Comparison of ENCODE assay signal across 9 cellular contexts in the genomic region with DNA sequence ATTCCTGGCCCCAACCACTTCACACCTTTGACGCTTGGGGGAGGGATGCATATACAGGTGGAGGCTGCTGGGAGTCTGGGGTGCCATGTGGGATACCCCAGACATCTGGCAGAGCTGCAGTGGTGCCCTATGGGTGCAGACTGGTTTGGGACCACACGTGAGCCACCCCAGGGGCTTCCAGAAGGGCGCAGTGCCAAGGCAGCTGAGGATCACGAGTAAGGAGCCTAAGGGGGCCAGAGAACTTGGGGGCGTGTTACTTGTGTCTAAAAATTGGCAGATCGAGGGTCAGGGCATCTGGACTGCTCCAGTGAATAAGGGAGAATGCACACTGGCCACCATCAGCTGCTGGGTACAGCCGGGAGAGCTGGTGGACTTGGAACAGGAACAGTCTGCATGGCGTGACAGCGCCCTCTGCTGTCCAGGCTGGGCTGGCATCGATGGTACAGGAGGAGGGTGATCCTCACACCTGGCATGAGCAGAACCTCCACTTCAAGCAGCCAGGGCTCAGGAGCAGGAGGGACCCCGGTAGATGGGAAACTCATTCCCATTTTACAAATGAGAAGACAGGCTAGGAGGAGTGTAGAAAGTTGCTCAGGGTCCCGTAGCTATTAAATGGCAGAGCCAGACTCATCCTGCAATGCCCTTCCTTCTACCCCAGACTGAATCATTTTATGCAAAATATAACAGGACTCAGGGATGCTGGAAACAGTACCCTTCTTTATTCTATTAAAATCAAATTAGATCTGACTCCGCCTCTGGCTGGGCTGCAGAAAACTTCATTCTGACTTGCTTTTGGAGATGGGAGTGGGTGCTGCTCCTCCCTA.
DNase-seq lines count a peak whose midpoint lies in the region; ATAC-seq, FAIRE-seq and TF ChIP-seq lines count a peak whose summit lies in the region.
"Had no signal": no experiment of that assay in that cellular context is flagged by ENCODE, and none has a peak within 500 bp of the region (broad histone marks: within the 10 kb centered on the region; RNA-seq: fewer than 3 reads in every experiment).

No MANE protein-coding gene starts in this region.

- H3K9ac ChIP-seq in HepG2 (ENCODE audit: insufficient read depth, low read depth, low read length) = no peak overlapping the region

- no peaks in the 10 kb centered on the region for H3K9me3 ChIP-seq in HepG2 (ENCODE audit: low read length)

- peaks cover 24% of the 10 kb centered on the region for H3K4me1 ChIP-seq in HepG2 (ENCODE audit: insufficient read depth, low read length)

- H3K27ac ChIP-seq in coronary artery (no peak overlapping the region), HepG2 (ENCODE audit: extremely low read length, insufficient read depth, low read length) (no peak overlapping the region)

- H3K4me3 ChIP-seq in coronary artery = no peak overlapping the region
- no peak overlapping the region for H3K4me3 ChIP-seq in HepG2 (replicated peaks in 1 of 3; ENCODE audit: insufficient read depth in 1 of 3, low read depth in 2 of 3, low read length in 3 of 3)

- CTCF ChIA-PET in HepG2 (lab: Yijun Ruan, JAX; ENCODE audit: low intra/inter-chr PET ratio, low total read pairs) = interaction anchor here (0.8 to 7.3 kb wide), 7 partner anchors 17 to 135 kb away, joined by 3 to 107 read pairs (median 4); no protein-coding TSS in a partner anchor

- peak; percentile 99 for TF ChIP-seq RAD21 in HepG2 (CRISPR knock-in tag; IDR thresholded peaks at IDR 0.05)

- peak; percentile 87 for FAIRE-seq in HepG2 (lab: Jason Lieb, UNC)
- FAIRE-seq: TTC549 had no signal

- H3K27me3 ChIP-seq in HepG2 (ENCODE audit: control insufficient read depth in 1 of 2, insufficient read depth in 2 of 2, low read length in 2 of 2) = peaks cover 0 to 17% of the 10 kb centered on the region in 2 experiments; a peak in 1 of 5 replicates

- H2AFZ ChIP-seq in HepG2 (ENCODE audit: low read length) = no peak overlapping the region

- POLR2A ChIA-PET in HepG2 (lab: Yijun Ruan, JAX) = interaction anchor here (0.7 to 0.8 kb wide), 2 partner anchors 42 to 53 kb away, joined by 3 read pairs; no protein-coding TSS in a partner anchor

- H3K36me3 ChIP-seq in HepG2 (replicated peaks in 1 of 2; ENCODE audit: control insufficient read depth in 1 of 2, insufficient read depth in 2 of 2, low read length in 2 of 2) = no peaks in the 10 kb centered on the region

- H3K79me2 ChIP-seq in HepG2 (ENCODE audit: insufficient read depth, low read length) = no peaks in the 10 kb centered on the region

- in situ Hi-C loops in HepG2 (cut with HindIII; ENCODE audit: extremely low pct_ligation_motif_present, low pct_unique_long_range_greater_than_20kb) = loop anchor here (5.0 kb wide), 2 partner anchors 62 to 87 kb away; a partner anchor contains a TSS

- DNase-seq in DMS53 (lab: John Stamatoyannopoulos, UW) (peak; percentile 95), NCI-H774 (lab: John Stamatoyannopoulos, UW) (peak; percentile 81), coronary artery (ENCODE audit: low spot score) (peak; percentile 91), HepG2 (ENCODE audit: low spot score) (peak; percentile 82)
- peak; percentile 65 to 76 for DNase-seq in activated CD4-positive, alpha-beta T cell treated with anti-CD3 and anti-CD28 coated beads, Interleukin-2, amount 50 U/mL, for 24 hours (ENCODE audit: low read depth in 1 of 2, low spot score in 1 of 2)
- DNase-seq in stimulated activated CD4-positive, alpha-beta T cell treated with anti-CD3 and anti-CD28 coated beads, Interleukin-4, amount 100 ng/mL, for 48 hours (ENCODE audit: low read depth in 2 of 2) = peak; percentile 78 to 86

- TF ChIP-seq POLR2A in HepG2 (IDR thresholded peaks at IDR 0.05; ENCODE audit: insufficient read depth in 1 of 2, low read depth in 2 of 2, low read length in 2 of 2) = no peak

- ATAC-seq in HG03342 (IDR thresholded peaks at IDR 0.05; ENCODE audit: unreplicated experiment) (peak; percentile 53), HepG2 (peak; percentile 97), HG03565 (IDR thresholded peaks at IDR 0.05; ENCODE audit: unreplicated experiment) (no peak)

- TF ChIP-seq EP300 in HepG2 (IDR thresholded peaks at IDR 0.05; ENCODE audit: low read depth in 2 of 2, low read length in 2 of 2) (peak in 1 of 2 experiments; percentile 36; a peak in 1 of 4 replicates), HepG2 (CRISPR knock-in tag; IDR thresholded peaks at IDR 0.05; ENCODE audit: borderline replicate concordance) (no peak)

- TF ChIP-seq CTCF in coronary artery (IDR thresholded peaks at IDR 0.05) (peak; percentile 75), HepG2 (CRISPR knock-in tag; IDR thresholded peaks at IDR 0.05) (peak; percentile 99)

- intact Hi-C loops in HepG2 (cut with micrococcal nuclease; ENCODE audit: unreplicated experiment) = loop anchor here (1.0 kb wide), 2 partner anchors 64 to 85 kb away; no protein-coding TSS in a partner anchor

- BruUV-seq in HepG2 (replicated peaks; lab: Mats Ljungman, UMichigan) = no TSS peak

- no peaks in the 10 kb centered on the region for H4K20me1 ChIP-seq in HepG2 (ENCODE audit: insufficient read depth, low read length)

- WGBS in HepG2 (ENCODE audit: low lambda C conversion rate) = 19% methylated on average over 13 of the region's 13 CpGs

- no peak overlapping the region for H3K4me2 ChIP-seq in HepG2 (ENCODE audit: low read depth, low read length)

TF ChIP-seq in HepG2, 621 proteins besides CTCF, POLR2A, EP300 and RAD21 (continues in another document):
- TF ChIP-seq MIER3 (CRISPR knock-in tag; IDR thresholded peaks at IDR 0.05; ENCODE audit: borderline replicate concordance) (peak; percentile 67; the same call in 1 of the 2 replicates), MEIS1 (CRISPR knock-in tag; IDR thresholded peaks at IDR 0.05; ENCODE audit: borderline replicate concordance) (no peak), PITX1 (CRISPR knock-in tag; IDR thresholded peaks at IDR 0.05) (no peak), ZNF468 (CRISPR knock-in tag; IDR thresholded peaks at IDR 0.05) (no peak), CHD2 (IDR thresholded peaks at IDR 0.05; ENCODE audit: low read depth, low read length) (no peak), NFATC3 (CRISPR knock-in tag; IDR thresholded peaks at IDR 0.05) (no peak), SALL1 (CRISPR knock-in tag; IDR thresholded peaks at IDR 0.05) (peak; percentile 39; the same call in 1 of the 2 replicates), SP1 (IDR thresholded peaks at IDR 0.05) (no peak), SP1 (CRISPR knock-in tag; IDR thresholded peaks at IDR 0.05) (no peak), ELF3 (CRISPR knock-in tag; IDR thresholded peaks at IDR 0.05) (peak; percentile 49; the same call in 1 of the 2 replicates), BORCS8-MEF2B (CRISPR knock-in tag; IDR thresholded peaks at IDR 0.05) (peak; percentile 77), CREB1 (IDR thresholded peaks at IDR 0.05) (no peak), CREB1 (CRISPR knock-in tag; IDR thresholded peaks at IDR 0.05) (no peak), SIX1 (CRISPR knock-in tag; IDR thresholded peaks at IDR 0.05; ENCODE audit: borderline replicate concordance) (no peak), GZF1 (CRISPR knock-in tag; IDR thresholded peaks at IDR 0.05) (no peak), ZNF564 (CRISPR knock-in tag; IDR thresholded peaks at IDR 0.05) (no peak)
- TF ChIP-seq, protein P1, sequence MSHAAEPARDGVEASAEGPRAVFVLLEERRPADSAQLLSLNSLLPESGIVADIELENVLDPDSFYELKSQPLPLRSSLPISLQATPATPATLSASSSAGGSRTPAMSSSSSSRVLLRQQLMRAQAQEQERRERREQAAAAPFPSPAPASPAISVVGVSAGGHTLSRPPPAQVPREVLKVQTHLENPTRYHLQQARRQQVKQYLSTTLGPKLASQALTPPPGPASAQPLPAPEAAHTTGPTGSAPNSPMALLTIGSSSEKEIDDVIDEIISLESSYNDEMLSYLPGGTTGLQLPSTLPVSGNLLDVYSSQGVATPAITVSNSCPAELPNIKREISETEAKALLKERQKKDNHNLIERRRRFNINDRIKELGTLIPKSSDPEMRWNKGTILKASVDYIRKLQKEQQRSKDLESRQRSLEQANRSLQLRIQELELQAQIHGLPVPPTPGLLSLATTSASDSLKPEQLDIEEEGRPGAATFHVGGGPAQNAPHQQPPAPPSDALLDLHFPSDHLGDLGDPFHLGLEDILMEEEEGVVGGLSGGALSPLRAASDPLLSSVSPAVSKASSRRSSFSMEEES (CRISPR knock-in tag; IDR thresholded peaks at IDR 0.05) = no peak
- TF ChIP-seq, protein P2, sequence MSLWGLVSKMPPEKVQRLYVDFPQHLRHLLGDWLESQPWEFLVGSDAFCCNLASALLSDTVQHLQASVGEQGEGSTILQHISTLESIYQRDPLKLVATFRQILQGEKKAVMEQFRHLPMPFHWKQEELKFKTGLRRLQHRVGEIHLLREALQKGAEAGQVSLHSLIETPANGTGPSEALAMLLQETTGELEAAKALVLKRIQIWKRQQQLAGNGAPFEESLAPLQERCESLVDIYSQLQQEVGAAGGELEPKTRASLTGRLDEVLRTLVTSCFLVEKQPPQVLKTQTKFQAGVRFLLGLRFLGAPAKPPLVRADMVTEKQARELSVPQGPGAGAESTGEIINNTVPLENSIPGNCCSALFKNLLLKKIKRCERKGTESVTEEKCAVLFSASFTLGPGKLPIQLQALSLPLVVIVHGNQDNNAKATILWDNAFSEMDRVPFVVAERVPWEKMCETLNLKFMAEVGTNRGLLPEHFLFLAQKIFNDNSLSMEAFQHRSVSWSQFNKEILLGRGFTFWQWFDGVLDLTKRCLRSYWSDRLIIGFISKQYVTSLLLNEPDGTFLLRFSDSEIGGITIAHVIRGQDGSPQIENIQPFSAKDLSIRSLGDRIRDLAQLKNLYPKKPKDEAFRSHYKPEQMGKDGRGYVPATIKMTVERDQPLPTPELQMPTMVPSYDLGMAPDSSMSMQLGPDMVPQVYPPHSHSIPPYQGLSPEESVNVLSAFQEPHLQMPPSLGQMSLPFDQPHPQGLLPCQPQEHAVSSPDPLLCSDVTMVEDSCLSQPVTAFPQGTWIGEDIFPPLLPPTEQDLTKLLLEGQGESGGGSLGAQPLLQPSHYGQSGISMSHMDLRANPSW (CRISPR knock-in tag; IDR thresholded peaks at IDR 0.05; ENCODE audit: borderline replicate concordance) = no peak
- TF ChIP-seq, protein P3, sequence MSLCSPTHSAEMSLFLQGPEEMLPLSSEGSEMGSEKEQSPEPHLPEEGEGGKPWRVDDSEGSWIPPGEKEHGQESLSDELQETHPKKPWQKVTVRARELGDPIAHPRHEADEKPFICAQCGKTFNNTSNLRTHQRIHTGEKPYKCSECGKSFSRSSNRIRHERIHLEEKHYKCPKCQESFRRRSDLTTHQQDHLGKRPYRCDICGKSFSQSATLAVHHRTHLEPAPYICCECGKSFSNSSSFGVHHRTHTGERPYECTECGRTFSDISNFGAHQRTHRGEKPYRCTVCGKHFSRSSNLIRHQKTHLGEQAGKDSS (CRISPR knock-in tag; IDR thresholded peaks at IDR 0.05; ENCODE audit: borderline replicate concordance, low read depth) = peak; percentile 76; the same call in 1 of the 2 replicates
